ENCODE assay signal across 8 cellular contexts in the genomic region with DNA sequence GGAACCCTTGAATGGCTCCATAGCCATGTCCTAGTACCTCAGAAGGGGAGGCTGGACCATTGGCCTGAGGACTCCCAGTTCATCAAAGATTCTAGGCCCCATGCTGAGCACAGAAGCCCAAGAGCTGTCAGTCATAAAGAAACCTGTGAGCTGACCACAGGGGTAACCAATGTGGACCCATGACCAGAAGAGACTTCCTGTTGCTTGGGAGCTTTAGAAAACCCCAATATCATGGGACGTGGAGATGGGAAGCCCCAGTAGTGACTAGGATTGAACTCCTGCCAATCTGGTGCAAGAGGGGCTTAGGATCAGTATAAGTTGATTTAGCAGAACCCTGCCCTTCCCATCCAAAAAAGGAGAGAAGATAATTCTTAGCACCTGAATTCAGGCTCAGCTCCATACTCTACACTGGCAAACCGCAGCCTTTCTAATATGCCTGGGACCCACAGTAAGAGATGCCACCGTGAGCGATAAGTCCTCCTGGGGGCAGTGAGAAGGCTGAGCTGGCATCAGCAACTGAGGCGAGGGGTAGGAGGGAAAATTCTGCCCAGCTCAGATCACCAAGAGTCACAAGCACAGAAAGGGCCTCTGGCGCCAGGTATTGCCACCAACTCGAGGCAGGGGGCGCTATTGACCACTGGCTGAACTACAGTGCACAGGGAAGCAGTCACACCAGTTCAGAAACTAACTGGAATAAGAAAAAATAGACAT.
A peak's percentile ranks its signal among the peaks of the same experiment; 100 is the strongest.
DNase-seq lines count a peak whose midpoint lies in the region; ATAC-seq, FAIRE-seq and TF ChIP-seq lines count a peak whose summit lies in the region.

No MANE protein-coding gene starts in this region.

- no peak for TF ChIP-seq EP300 in A549 (IDR thresholded peaks at IDR 0.05)

- TF ChIP-seq RAD21 in A549 (conservative IDR thresholded peaks at IDR 0.05 in 1 of 2, IDR thresholded peaks at IDR 0.05 in 1 of 2), result peak; percentile 83 to 94

- TF ChIP-seq POLR2A in A549 (IDR thresholded peaks at IDR 0.05; ENCODE audit: low read length) (no peak), testis (IDR thresholded peaks at IDR 0.05) (no peak)

- peak; percentile 68 for TF ChIP-seq CTCF in A549 (IDR thresholded peaks at IDR 0.05)
- peak; percentile 49 for TF ChIP-seq CTCF in GM10248 (IDR thresholded peaks at IDR 0.05; ENCODE audit: control extremely low read depth, extremely low read depth, low read depth, missing control alignments)
- peak; percentile 78 for TF ChIP-seq CTCF in WERI-Rb-1 (IDR thresholded peaks at IDR 0.05; ENCODE audit: low read depth, low read length)
- peak in 1 of 3 experiments; percentile 31 for TF ChIP-seq CTCF in testis (IDR thresholded peaks at IDR 0.05)

- intact Hi-C loops in testis (cut with DNase I; ENCODE audit: low total_unique reads), result no loop called here

- no peak overlapping the region for H3K4me2 ChIP-seq in A549

- CTCF ChIA-PET in A549 (lab: Yijun Ruan, JAX), result interaction anchor here (0.6 to 2.8 kb wide), 35 partner anchors 8 to 433 kb away, joined by 3 to 65 read pairs (median 4); partner anchors contain the start of genes CAPN8 and TLR5
- CTCF ChIA-PET in GM10248 (lab: Yijun Ruan, JAX), result interaction anchor here (0.6 to 2.8 kb wide), 33 partner anchors 10 to 550 kb away, joined by 3 to 78 read pairs (median 4); no protein-coding TSS in a partner anchor

- FAIRE-seq in A549 (lab: Jason Lieb, UNC), result no peak

- DNase-seq in A549 (ENCODE audit: low read depth in 1 of 2, low spot score in 1 of 2), result peak; percentile 46 to 61
- DNase-seq in GM10248 (ENCODE audit: extremely low spot score), result peak; percentile 49
- peak; percentile 87 for DNase-seq in H7
- peak; percentile 53 for DNase-seq in KBM-7
- DNase-seq in WERI-Rb-1, result peak; percentile 60
- peak; percentile 89 for DNase-seq in iPS-NIHi7 (ENCODE audit: extremely low spot score)
- DNase-seq in testis, result peak; percentile 43
- no peak for DNase-seq in activated CD4-positive, CD25-positive, alpha-beta regulatory T cell (lab: John Stamatoyannopoulos, UW)

- ATAC-seq in A549, result peak; percentile 83 to 98

- no peaks in the 10 kb centered on the region for H3K27me3 ChIP-seq in H7 (ENCODE audit: control insufficient read depth, insufficient read depth, low read length)
- H3K27me3 ChIP-seq in WERI-Rb-1 (ENCODE audit: insufficient read depth, low read depth, severe bottlenecking), result no peaks in the 10 kb centered on the region
- H3K27me3 ChIP-seq in testis, result no peaks in the 10 kb centered on the region

- H3K9me3 ChIP-seq in A549, result no peaks in the 10 kb centered on the region
- H3K9me3 ChIP-seq in WERI-Rb-1 (ENCODE audit: severe bottlenecking), result no peaks in the 10 kb centered on the region
- no peaks in the 10 kb centered on the region for H3K9me3 ChIP-seq in testis

- no peaks in the 10 kb centered on the region for H3K36me3 ChIP-seq in H7 (replicated peaks; ENCODE audit: control insufficient read depth, insufficient read depth, low read length)
- no peaks in the 10 kb centered on the region for H3K36me3 ChIP-seq in WERI-Rb-1
- H3K36me3 ChIP-seq in testis (ENCODE audit: low read depth, missing control alignments), result no peaks in the 10 kb centered on the region

- POLR2A ChIA-PET in A549 (lab: Yijun Ruan, JAX), result no interaction called here
- POLR2A ChIA-PET in GM10248 (lab: Yijun Ruan, JAX), result no interaction called here

- H3K27ac ChIP-seq in A549, result no peak overlapping the region; a peak in 1 of 6 replicates
- no peak overlapping the region for H3K27ac ChIP-seq in WERI-Rb-1
- no peak overlapping the region for H3K27ac ChIP-seq in testis

- in situ Hi-C loops in KBM-7 (cut with MboI; ENCODE audit: low pct_unique_long_range_greater_than_20kb, low sequenced_read_pairs), result no loop called here

- H3K4me3 ChIP-seq in A549 (no peak overlapping the region), H7 (ENCODE audit: insufficient read depth, low read depth, low read length) (no peak overlapping the region), WERI-Rb-1 (ENCODE audit: low read depth, low read length) (no peak overlapping the region), testis (no peak overlapping the region)

- WGBS in A549 (ENCODE audit: missing lambda C conversion rate), result 23% methylated on average over 8 of the region's 8 CpGs
- WGBS in testis, 2 donors, result 58 to 78% methylated on average over 7 to 8 of the region's 8 CpGs

- no peaks in the 10 kb centered on the region for H3K4me1 ChIP-seq in A549
- H3K4me1 ChIP-seq in testis, result no peaks in the 10 kb centered on the region

TF ChIP-seq in A549, 52 proteins besides CTCF, POLR2A, EP300 and RAD21:
- TF ChIP-seq SMC3 (IDR thresholded peaks at IDR 0.05), result peak; percentile 90
- TF ChIP-seq POLR2AphosphoS2 (conservative IDR thresholded peaks at IDR 0.05; ENCODE audit: low read length), result no peak
- no peak for TF ChIP-seq NR3C1 (IDR thresholded peaks at IDR 0.05)
- TF ChIP-seq JUNB (IDR thresholded peaks at IDR 0.05), result no peak
- TF ChIP-seq RARB (CRISPR knock-in tag; IDR thresholded peaks at IDR 0.05), result no peak
- TF ChIP-seq, protein P1, sequence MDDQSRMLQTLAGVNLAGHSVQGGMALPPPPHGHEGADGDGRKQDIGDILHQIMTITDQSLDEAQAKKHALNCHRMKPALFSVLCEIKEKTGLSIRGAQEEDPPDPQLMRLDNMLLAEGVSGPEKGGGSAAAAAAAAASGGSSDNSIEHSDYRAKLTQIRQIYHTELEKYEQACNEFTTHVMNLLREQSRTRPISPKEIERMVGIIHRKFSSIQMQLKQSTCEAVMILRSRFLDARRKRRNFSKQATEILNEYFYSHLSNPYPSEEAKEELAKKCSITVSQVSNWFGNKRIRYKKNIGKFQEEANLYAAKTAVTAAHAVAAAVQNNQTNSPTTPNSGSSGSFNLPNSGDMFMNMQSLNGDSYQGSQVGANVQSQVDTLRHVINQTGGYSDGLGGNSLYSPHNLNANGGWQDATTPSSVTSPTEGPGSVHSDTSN (IDR thresholded peaks at IDR 0.05), result no peak
- TF ChIP-seq MAFK (IDR thresholded peaks at IDR 0.05; ENCODE audit: partially characterized antibody), result no peak
- TF ChIP-seq, protein P2, sequence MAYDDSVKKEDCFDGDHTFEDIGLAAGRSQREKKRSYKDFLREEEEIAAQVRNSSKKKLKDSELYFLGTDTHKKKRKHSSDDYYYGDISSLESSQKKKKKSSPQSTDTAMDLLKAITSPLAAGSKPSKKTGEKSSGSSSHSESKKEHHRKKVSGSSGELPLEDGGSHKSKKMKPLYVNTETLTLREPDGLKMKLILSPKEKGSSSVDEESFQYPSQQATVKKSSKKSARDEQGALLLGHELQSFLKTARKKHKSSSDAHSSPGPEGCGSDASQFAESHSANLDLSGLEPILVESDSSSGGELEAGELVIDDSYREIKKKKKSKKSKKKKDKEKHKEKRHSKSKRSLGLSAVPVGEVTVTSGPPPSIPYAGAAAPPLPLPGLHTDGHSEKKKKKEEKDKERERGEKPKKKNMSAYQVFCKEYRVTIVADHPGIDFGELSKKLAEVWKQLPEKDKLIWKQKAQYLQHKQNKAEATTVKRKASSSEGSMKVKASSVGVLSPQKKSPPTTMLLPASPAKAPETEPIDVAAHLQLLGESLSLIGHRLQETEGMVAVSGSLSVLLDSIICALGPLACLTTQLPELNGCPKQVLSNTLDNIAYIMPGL (CRISPR knock-in tag; IDR thresholded peaks at IDR 0.05; ENCODE audit: borderline replicate concordance), result no peak

Comparison
In these comparisons a context has a peak if more than half of its experiments do, and no peak if none do; other contexts are left out.
1. DNase-seq: peak in A549 (2 of 2), GM10248 (single experiment), H7 (single experiment), KBM-7 (single experiment), WERI-Rb-1 (single experiment), iPS-NIHi7 (single experiment) and testis (single experiment); none in activated CD4-positive, CD25-positive, alpha-beta regulatory T cell (0 of 4).